ENCODE assay signal across 8 cellular contexts in genomic region chr9:113593682-113594281, GRCh38.
A peak's percentile ranks its signal among the peaks of the same experiment; 100 is the strongest.
DNase-seq lines count a peak whose midpoint lies in the region; ATAC-seq and TF ChIP-seq lines count a peak whose summit lies in the region.

No MANE protein-coding gene starts in this region.

- POLR2A ChIA-PET in CD8-positive, alpha-beta T cell (lab: Charles Lee), result no interaction called here

- DNase-seq in GM13976 (ENCODE audit: low spot score) (peak; percentile 64), HFFc6 (peak; percentile 99), NCI-H82 treated with DMSO at 0.1 percent for 48 hours (lab: John Stamatoyannopoulos, UW; ENCODE audit: unreplicated experiment) (peak; percentile 90), cerebellar cortex (ENCODE audit: low spot score) (peak; percentile 93), iPS-NIHi11 (ENCODE audit: low spot score) (peak; percentile 94), gastrocnemius medialis (peak; percentile 73 to 82)
- no peak for DNase-seq in CD8-positive, alpha-beta T cell
- no peak for DNase-seq in activated CD4-positive, alpha-beta T cell treated with anti-CD3 and anti-CD28 coated beads, Interleukin-2, amount 50 U/mL, for 4 hours

- peaks cover 29% of the 10 kb centered on the region for H3K36me3 Mint-ChIP-seq in HFFc6 (ENCODE audit: low read depth)
- H3K36me3 Mint-ChIP-seq in CD8-positive, alpha-beta T cell, result peaks cover 47% of the 10 kb centered on the region

- H3K4me3 ChIP-seq in gastrocnemius medialis, result peak overlapping the region; percentile 46 to 54 (median 52)
- H3K4me3 ChIP-seq in CD8-positive, alpha-beta T cell (ENCODE audit: low read depth, low read length), result no peak overlapping the region

- no peaks in the 10 kb centered on the region for H3K27me3 ChIP-seq in gastrocnemius medialis
- no peaks in the 10 kb centered on the region for H3K27me3 ChIP-seq in CD8-positive, alpha-beta T cell (ENCODE audit: insufficient read depth, low read length)

- H3K4me1 Mint-ChIP-seq in HFFc6 (ENCODE audit: low read depth), result peaks cover 55% of the 10 kb centered on the region
- peaks cover 16% of the 10 kb centered on the region for H3K4me1 Mint-ChIP-seq in CD8-positive, alpha-beta T cell (ENCODE audit: low read depth)

- peaks cover 32 to 55% of the 10 kb centered on the region in 2 donors for H3K4me1 ChIP-seq in gastrocnemius medialis
- H3K4me1 ChIP-seq in CD8-positive, alpha-beta T cell (ENCODE audit: insufficient read depth, low read length), result peaks cover 6% of the 10 kb centered on the region

- H3K27ac ChIP-seq in gastrocnemius medialis, result peak overlapping the region; percentile 43 to 72 (median 60)
- H3K27ac ChIP-seq in CD8-positive, alpha-beta T cell (ENCODE audit: low read depth, low read length), result no peak overlapping the region

- CTCF ChIA-PET in CD8-positive, alpha-beta T cell (lab: Charles Lee), result interaction anchor here (1.4 to 8.6 kb wide), 4 partner anchors 61 to 148 kb away, joined by 7 to 85 read pairs (median 10); no protein-coding TSS in a partner anchor

- TF ChIP-seq POLR2A in gastrocnemius medialis (IDR thresholded peaks at IDR 0.05), result peak; percentile 37 to 68

- peak overlapping the region; percentile 96 for H3K4me3 Mint-ChIP-seq in HFFc6
- H3K4me3 Mint-ChIP-seq in CD8-positive, alpha-beta T cell, result no peak overlapping the region

- H3K27ac Mint-ChIP-seq in HFFc6, result peak overlapping the region; percentile 92
- no peak overlapping the region for H3K27ac Mint-ChIP-seq in CD8-positive, alpha-beta T cell

- in situ Hi-C loops in GM13976 (cut with MboI; ENCODE audit: low sequenced_read_pairs, unreplicated experiment), result loop anchor here (5.0 kb wide), 1 partner anchor 146 kb away; no protein-coding TSS in a partner anchor
- in situ Hi-C loops in gastrocnemius medialis (cut with MboI; ENCODE audit: low sequenced_read_pairs in 4 of 4), result loop anchor here (5.0 kb wide), 3 partner anchors 64 to 146 kb away; no protein-coding TSS in a partner anchor

- peaks cover 7% of the 10 kb centered on the region for H3K27me3 Mint-ChIP-seq in HFFc6 (ENCODE audit: insufficient read depth)
- no peaks in the 10 kb centered on the region for H3K27me3 Mint-ChIP-seq in CD8-positive, alpha-beta T cell (ENCODE audit: low read depth)

- no peaks in the 10 kb centered on the region for H3K9me3 Mint-ChIP-seq in HFFc6
- H3K9me3 Mint-ChIP-seq in CD8-positive, alpha-beta T cell, result no peaks in the 10 kb centered on the region

- H3K36me3 ChIP-seq in gastrocnemius medialis, result peaks cover 0 to 14% of the 10 kb centered on the region in 2 donors
- H3K36me3 ChIP-seq in CD8-positive, alpha-beta T cell (ENCODE audit: insufficient read depth, low read length), result peaks cover 35% of the 10 kb centered on the region

- no peak for TF ChIP-seq CTCF in GM13976 (IDR thresholded peaks at IDR 0.05; ENCODE audit: borderline replicate concordance, control extremely low read depth, extremely low read depth, insufficient read depth, missing control alignments)
- peak; percentile 23 for TF ChIP-seq CTCF in HFFc6 (IDR thresholded peaks at IDR 0.05)
- no peak for TF ChIP-seq CTCF in gastrocnemius medialis (IDR thresholded peaks at IDR 0.05 in 4 of 5, conservative IDR thresholded peaks at IDR 0.05 in 1 of 5)
- no peak for TF ChIP-seq CTCF in CD8-positive, alpha-beta T cell (IDR thresholded peaks at IDR 0.05)

- H3K9me3 ChIP-seq in gastrocnemius medialis, result no peaks in the 10 kb centered on the region
- H3K9me3 ChIP-seq in CD8-positive, alpha-beta T cell (ENCODE audit: low read length), result no peaks in the 10 kb centered on the region

- peak; percentile 87 to 88 for ATAC-seq in gastrocnemius medialis
- ATAC-seq in CD8-positive, alpha-beta T cell, result no peak

- intact Hi-C loops in gastrocnemius medialis (cut with DNase I; ENCODE audit: low total_unique reads), result loop anchor here (2.0 kb wide), 1 partner anchor 27 kb away; no protein-coding TSS in a partner anchor
- intact Hi-C loops in CD8-positive, alpha-beta T cell (cut with DNase I, micrococcal nuclease), result no loop called here

Comparison
In these comparisons a context has a peak if more than half of its experiments do, and no peak if none do; other contexts are left out.
1. DNase-seq: peak in GM13976 (single experiment), HFFc6 (single experiment), NCI-H82 treated with DMSO at 0.1 percent for 48 hours (single experiment), cerebellar cortex (single experiment), iPS-NIHi11 (single experiment) and gastrocnemius medialis (2 of 2); none in CD8-positive, alpha-beta T cell (0 of 7) and activated CD4-positive, alpha-beta T cell treated with anti-CD3 and anti-CD28 coated beads, Interleukin-2, amount 50 U/mL, for 4 hours (0 of 2).